Comparison of ENCODE assay signal across 23 cellular contexts in genomic region chr15:52523646-52524045, GRCh38. TPM values are rescaled to one million over a fixed set of nuclear protein-coding genes. Genes with fewer than 3 reads are reported as not detected.
DNase-seq lines count a peak whose midpoint lies in the region; ATAC-seq, FAIRE-seq and TF ChIP-seq lines count a peak whose summit lies in the region.
"Had no signal": no experiment of that assay in that cellular context is flagged by ENCODE, and none has a peak within 500 bp of the region (broad histone marks: within the 10 kb centered on the region; RNA-seq: fewer than 3 reads in every experiment).

No MANE protein-coding gene starts in this region.

- H3K27me3 ChIP-seq in RWPE2 (ENCODE audit: insufficient read depth, poor library complexity, severe bottlenecking) (no peaks in the 10 kb centered on the region), keratinocyte (ENCODE audit: control insufficient read depth, extremely low read depth, insufficient read depth, low read length) (no peaks in the 10 kb centered on the region), subcutaneous abdominal adipose tissue (ENCODE audit: control insufficient read depth in 5 of 5, insufficient read depth in 4 of 5, low read length in 5 of 5) (no peaks in the 10 kb centered on the region), aorta (ENCODE audit: control insufficient read depth in 1 of 2, insufficient read depth in 2 of 2, low read length in 1 of 2) (no peaks in the 10 kb centered on the region)
- H3K27me3 ChIP-seq: gastroesophageal sphincter, tibial nerve had no signal

- dilution Hi-C loops in keratinocyte (cut with MboI; ENCODE audit: extremely low pct_ligation_motif_present, low sequenced_read_pairs): no loop called here

- intact Hi-C loops in aorta (cut with DNase I): no loop called here

- H4K20me1 ChIP-seq in keratinocyte (ENCODE audit: control insufficient read depth, extremely low read depth, insufficient read depth, low read length): no peaks in the 10 kb centered on the region

- ATAC-seq in RWPE2 (ENCODE audit: low read depth) (no peak), HG02610 (IDR thresholded peaks at IDR 0.05; ENCODE audit: unreplicated experiment) (no peak), aorta (ENCODE audit: low FRiP score) (no peak)
- ATAC-seq: gastroesophageal sphincter; naive thymus-derived CD8-positive, alpha-beta T cell had no signal

- H3K79me2 ChIP-seq in keratinocyte (ENCODE audit: control insufficient read depth, insufficient read depth, low read length): peaks cover 78% of the 10 kb centered on the region

- TF ChIP-seq CTCF in RWPE2 (IDR thresholded peaks at IDR 0.05; ENCODE audit: poor library complexity, severe bottlenecking): no peak
- no peak for TF ChIP-seq CTCF in keratinocyte (optimal IDR thresholded peaks at IDR 0.05 in 1 of 3, IDR thresholded peaks at IDR 0.05 in 1 of 3, conservative IDR thresholded peaks at IDR 0.05 in 1 of 3; ENCODE audit: extremely low read depth in 1 of 3, insufficient read depth in 2 of 3, low read length in 3 of 3)

- FAIRE-seq in GM18507 (lab: Jason Lieb, UNC) (peak; percentile 21), keratinocyte (lab: Jason Lieb, UNC) (peak; percentile 58)

- H3K4me1 ChIP-seq in RWPE2 (ENCODE audit: insufficient read depth, poor library complexity, severe bottlenecking) (peaks cover 20% of the 10 kb centered on the region), keratinocyte (ENCODE audit: control insufficient read depth, extremely low read depth, insufficient read depth, low read length) (peaks cover 51% of the 10 kb centered on the region), subcutaneous abdominal adipose tissue (ENCODE audit: control insufficient read depth in 5 of 5, insufficient read depth in 5 of 5, low read length in 5 of 5) (peaks cover 0 to 31% (median 26%) of the 10 kb centered on the region in 5 donors), aorta (ENCODE audit: control insufficient read depth in 1 of 2, insufficient read depth in 2 of 2, low read length in 2 of 2) (no peaks in the 10 kb centered on the region)

- H3K9ac ChIP-seq in keratinocyte (ENCODE audit: control insufficient read depth, extremely low read depth, insufficient read depth, low read length) (peak overlapping the region; percentile 41), subcutaneous abdominal adipose tissue (ENCODE audit: low read length in 5 of 5) (no peak overlapping the region)

- no peaks in the 10 kb centered on the region for H3K9me3 ChIP-seq in RWPE2 (ENCODE audit: severe bottlenecking)
- H3K9me3 ChIP-seq in keratinocyte (ENCODE audit: control insufficient read depth, low read depth, low read length): no peaks in the 10 kb centered on the region
- no peaks in the 10 kb centered on the region for H3K9me3 ChIP-seq in subcutaneous abdominal adipose tissue (ENCODE audit: control insufficient read depth in 5 of 5, low read length in 5 of 5)
- H3K9me3 ChIP-seq in aorta (ENCODE audit: control insufficient read depth, low read length): no peaks in the 10 kb centered on the region
- H3K9me3 ChIP-seq: gastroesophageal sphincter, tibial nerve had no signal

- no peak overlapping the region for H2AFZ ChIP-seq in keratinocyte (ENCODE audit: control insufficient read depth, low read length)

- H3K9me1 ChIP-seq in keratinocyte (ENCODE audit: control insufficient read depth, extremely low read depth, insufficient read depth, low read length): no peaks in the 10 kb centered on the region

- H3K4me2 ChIP-seq in keratinocyte (ENCODE audit: control insufficient read depth, extremely low read depth, insufficient read depth, low read depth, low read length): peak overlapping the region; percentile 68

- no peak overlapping the region for H3K4me3 ChIP-seq in RWPE2 (ENCODE audit: severe bottlenecking)
- peak overlapping the region in 1 of 3 experiments; percentile 7 for H3K4me3 ChIP-seq in keratinocyte (ENCODE audit: control insufficient read depth in 2 of 3, extremely low read depth in 1 of 3, insufficient read depth in 2 of 3, low read depth in 1 of 3, low read length in 3 of 3)
- peak overlapping the region in 1 of 5 donors; percentile 8 for H3K4me3 ChIP-seq in subcutaneous abdominal adipose tissue (ENCODE audit: low read depth in 1 of 5, low read length in 5 of 5)
- no peak overlapping the region for H3K4me3 ChIP-seq in aorta (ENCODE audit: low read length in 2 of 2)
- H3K4me3 ChIP-seq: gastroesophageal sphincter, tibial nerve had no signal

- no peaks in the 10 kb centered on the region for H3K36me3 ChIP-seq in RWPE2 (ENCODE audit: low read depth)
- H3K36me3 ChIP-seq in keratinocyte (ENCODE audit: control insufficient read depth in 2 of 2, extremely low read depth in 1 of 2, insufficient read depth in 2 of 2, low read length in 2 of 2): no peaks in the 10 kb centered on the region
- no peaks in the 10 kb centered on the region for H3K36me3 ChIP-seq in subcutaneous abdominal adipose tissue (ENCODE audit: control insufficient read depth in 5 of 5, insufficient read depth in 5 of 5, low read length in 5 of 5)
- H3K36me3 ChIP-seq in aorta (ENCODE audit: control insufficient read depth in 1 of 2, insufficient read depth in 2 of 2, low read length in 1 of 2): no peaks in the 10 kb centered on the region
- H3K36me3 ChIP-seq: gastroesophageal sphincter, tibial nerve had no signal

- peak overlapping the region; percentile 2 for H3K27ac ChIP-seq in RWPE2 (ENCODE audit: poor library complexity, severe bottlenecking)
- H3K27ac ChIP-seq in keratinocyte (ENCODE audit: control insufficient read depth, insufficient read depth, low read length): peak overlapping the region; percentile 69
- peak overlapping the region; percentile 55 for H3K27ac ChIP-seq in subcutaneous abdominal adipose tissue (ENCODE audit: low read depth, low read length)
- H3K27ac ChIP-seq in aorta (ENCODE audit: low read depth in 1 of 2, low read length in 2 of 2): no peak overlapping the region
- H3K27ac ChIP-seq: gastroesophageal sphincter, HL-60, VCaP had no signal

- 76 to 92% methylated on average over 4 to 5 of the region's 5 CpGs for WGBS in aorta, 2 donors

- DNase-seq in GM18507 (ENCODE audit: extremely low spot score, insufficient read length, low read depth) (no peak), RWPE2 (ENCODE audit: low spot score) (no peak), keratinocyte (ENCODE audit: low read depth, low spot score) (no peak), NCI-H128 (lab: John Stamatoyannopoulos, UW; ENCODE audit: unreplicated experiment) (no peak), aorta (no peak)
- DNase-seq: activated CD4-positive, alpha-beta T cell treated with anti-CD3 and anti-CD28 coated beads, Interleukin-2, amount 50 U/mL, for 4 hours; activated naive CD4-positive, alpha-beta T cell treated with Interleukin-2 at 50 U/mL for 16 hours; activated T-cell treated with anti-CD3 and anti-CD28 coated beads for 4 hours; AML-193; amygdala; central memory CD4-positive, alpha-beta T cell; erythroblast; mesendoderm; naive thymus-derived CD8-positive, alpha-beta T cell; NCI-H774; SHP77; stimulated activated naive CD4-positive, alpha-beta T cell treated with Interleukin-2 at 50 U/mL for 16 hours had no signal

RNA-seq across cellular contexts. Expression of gene MYO5A, which starts 5.0 kb away (rescaled TPM):
- polyA plus RNA-seq in keratinocyte (51.9 to 56.9 TPM (median 53.8 TPM) in 3 replicates), aorta (1 to 10 TPM; 5.7 to 9.5 TPM)
- 40.2 TPM for polyA plus RNA-seq in keratinocyte (2011; ENCODE audit: low read depth)
- 48.9 and 65.1 TPM in 2 replicates for polyA plus RNA-seq in keratinocyte (2011; cell fraction: cytosol; rRNA removed)
- 60.1 and 67.9 TPM in 2 replicates for polyA plus RNA-seq in keratinocyte (2011; cell fraction: nucleus; rRNA removed)
- 13.1 and 37.9 TPM in 2 replicates for polyA plus RNA-seq in keratinocyte (2012; ENCODE audit: low replicate concordance)
- polyA minus RNA-seq in keratinocyte: 80.6 to 158 TPM (median 119 TPM) in 3 replicates
- polyA minus RNA-seq in keratinocyte (2011; cell fraction: cytosol; rRNA and poly(A)+ RNA removed): 75.2 TPM
- polyA minus RNA-seq in keratinocyte (2011; cell fraction: nucleus; rRNA and poly(A)+ RNA removed): 61.6 and 130 TPM in 2 replicates
- 10 to 100 TPM; 34.5 to 42.1 TPM for total RNA-seq in aorta

RNA-seq across cellular contexts. Expression of gene ARPP19, which starts 45.2 kb away (rescaled TPM):
- 85.5 to 128 TPM (median 88.0 TPM) in 3 replicates for polyA plus RNA-seq in keratinocyte
- 75.8 TPM for polyA plus RNA-seq in keratinocyte (2011; ENCODE audit: low read depth)
- polyA plus RNA-seq in keratinocyte (2011; cell fraction: cytosol; rRNA removed): 60.6 and 107 TPM in 2 replicates
- 38.6 and 53.1 TPM in 2 replicates for polyA plus RNA-seq in keratinocyte (2011; cell fraction: nucleus; rRNA removed)
- polyA plus RNA-seq in keratinocyte (2012; ENCODE audit: low replicate concordance): 59.8 and 73.1 TPM in 2 replicates
- 28.1 to 137 TPM (median 70.1 TPM) in 3 replicates for polyA minus RNA-seq in keratinocyte
- polyA minus RNA-seq in keratinocyte (2011; cell fraction: cytosol; rRNA and poly(A)+ RNA removed): 79.6 TPM
- 29.1 and 55.6 TPM in 2 replicates for polyA minus RNA-seq in keratinocyte (2011; cell fraction: nucleus; rRNA and poly(A)+ RNA removed)
- total RNA-seq in aorta: 100 to 1,000 TPM; 129 to 163 TPM
- 10 to 100 TPM; 33.3 to 55.6 TPM for polyA plus RNA-seq in aorta

Comparison
In these comparisons a context has a peak if more than half of its experiments do, and no peak if none do; other contexts are left out.
1. H3K27ac ChIP-seq: peak in RWPE2 (single experiment), keratinocyte (single experiment) and subcutaneous abdominal adipose tissue (single experiment); none in aorta (0 of 2).